In genomic region chr20:32971703-32972161, GRCh38 we compare ENCODE assay signal across 9 cellular contexts. TPM values are rescaled to one million over a fixed set of nuclear protein-coding genes. Genes with fewer than 3 reads are reported as not detected.
DNase-seq lines count a peak whose midpoint lies in the region; ATAC-seq and TF ChIP-seq lines count a peak whose summit lies in the region.
"Had no signal": no experiment of that assay in that cellular context is flagged by ENCODE, and none has a peak within 500 bp of the region (broad histone marks: within the 10 kb centered on the region; RNA-seq: fewer than 3 reads in every experiment).

No MANE protein-coding gene starts in this region.

- DNase-seq in GM12865 (ENCODE audit: low read depth), result peak; percentile 47
- peak; percentile 61 for DNase-seq in NCI-H2171 treated with DMSO at 0.1 percent for 48 hours (lab: John Stamatoyannopoulos, UW)
- DNase-seq in right cardiac atrium, result no peak
- no peak for DNase-seq in NK-92 (lab: John Stamatoyannopoulos, UW; ENCODE audit: unreplicated experiment)
- no peak for DNase-seq in HUDEP-2 (lab: John Stamatoyannopoulos, UW; ENCODE audit: unreplicated experiment in 76 of 76)
- DNase-seq in iPS-NIHi11 (ENCODE audit: low spot score), result no peak
- no peak for DNase-seq in activated T-helper 1 cell treated with anti-CD3 and anti-CD28 coated beads, Interleukin-12 subunit alpha, Interleukin-12 subunit beta, Interleukin-2, Interleukin-4 antibody, amounts not matched to agents 30 ng/mL and 10 ng/mL and 1 ng/mL, durations not matched to agents 14 hours and 24 hours and 36 hours (ENCODE audit: low spot score)

- H3K36me3 Mint-ChIP-seq in activated T-helper 1 cell treated with anti-CD3 and anti-CD28 coated beads, Interleukin-12 subunit alpha, Interleukin-12 subunit beta, Interleukin-2, Interleukin-4 antibody, amounts not matched to agents 30 ng/mL and 10 ng/mL and 1 ng/mL, durations not matched to agents 14 hours and 24 hours and 36 hours (ENCODE audit: low read depth), result peaks cover 5% of the 10 kb centered on the region

- no peaks in the 10 kb centered on the region for H3K27me3 ChIP-seq in right cardiac atrium (ENCODE audit: control insufficient read depth, insufficient read depth)

- H3K4me1 Mint-ChIP-seq in activated T-helper 1 cell treated with anti-CD3 and anti-CD28 coated beads, Interleukin-12 subunit alpha, Interleukin-12 subunit beta, Interleukin-2, Interleukin-4 antibody, amounts not matched to agents 30 ng/mL and 10 ng/mL and 1 ng/mL, durations not matched to agents 14 hours and 24 hours and 36 hours (ENCODE audit: low read depth), result peaks cover 47% of the 10 kb centered on the region

- peaks cover 5% of the 10 kb centered on the region for H3K4me1 ChIP-seq in right cardiac atrium (ENCODE audit: control insufficient read depth, insufficient read depth, low read length)

- H3K27ac ChIP-seq in right cardiac atrium (ENCODE audit: low read length), result peak overlapping the region; percentile 62

- TF ChIP-seq CTCF in GM12865 (IDR thresholded peaks at IDR 0.05; ENCODE audit: insufficient read depth, low read depth, low read length, missing control alignments), result no peak

- H3K4me3 ChIP-seq in GM12865 (ENCODE audit: low read depth, low read length), result peak overlapping the region; percentile 27
- H3K4me3 ChIP-seq in right cardiac atrium (ENCODE audit: low read length), result no peak overlapping the region

- H3K9me3 ChIP-seq in right cardiac atrium (ENCODE audit: control insufficient read depth, low read length), result no peaks in the 10 kb centered on the region

- intact Hi-C loops in right cardiac atrium (cut with DNase I), result no loop called here
- intact Hi-C loops in activated T-helper 1 cell treated with anti-CD3 and anti-CD28 coated beads, Interleukin-12 subunit alpha, Interleukin-12 subunit beta, Interleukin-2, Interleukin-4 antibody, amounts not matched to agents 30 ng/mL and 10 ng/mL and 1 ng/mL, durations not matched to agents 14 hours and 24 hours and 36 hours (cut with micrococcal nuclease), result loop anchor here (5.0 to 10.0 kb wide), 2 partner anchors 127 to 431 kb away; partner anchors contain the start of gene CDK5RAP1

- ATAC-seq in GM21723 (IDR thresholded peaks at IDR 0.05; ENCODE audit: unreplicated experiment) (peak; percentile 29), right cardiac atrium (peak in 1 of 2 donors; percentile 10)

- peaks cover 6% of the 10 kb centered on the region for H3K9me3 Mint-ChIP-seq in activated T-helper 1 cell treated with anti-CD3 and anti-CD28 coated beads, Interleukin-12 subunit alpha, Interleukin-12 subunit beta, Interleukin-2, Interleukin-4 antibody, amounts not matched to agents 30 ng/mL and 10 ng/mL and 1 ng/mL, durations not matched to agents 14 hours and 24 hours and 36 hours

- H3K27me3 Mint-ChIP-seq in activated T-helper 1 cell treated with anti-CD3 and anti-CD28 coated beads, Interleukin-12 subunit alpha, Interleukin-12 subunit beta, Interleukin-2, Interleukin-4 antibody, amounts not matched to agents 30 ng/mL and 10 ng/mL and 1 ng/mL, durations not matched to agents 14 hours and 24 hours and 36 hours (ENCODE audit: insufficient read depth), result no peaks in the 10 kb centered on the region

- H3K4me3 Mint-ChIP-seq in activated T-helper 1 cell treated with anti-CD3 and anti-CD28 coated beads, Interleukin-12 subunit alpha, Interleukin-12 subunit beta, Interleukin-2, Interleukin-4 antibody, amounts not matched to agents 30 ng/mL and 10 ng/mL and 1 ng/mL, durations not matched to agents 14 hours and 24 hours and 36 hours, result no peak overlapping the region

- H3K27ac Mint-ChIP-seq in activated T-helper 1 cell treated with anti-CD3 and anti-CD28 coated beads, Interleukin-12 subunit alpha, Interleukin-12 subunit beta, Interleukin-2, Interleukin-4 antibody, amounts not matched to agents 30 ng/mL and 10 ng/mL and 1 ng/mL, durations not matched to agents 14 hours and 24 hours and 36 hours, result no peak overlapping the region

- 35% methylated on average over 6 of the region's 6 CpGs for WGBS in right cardiac atrium

RNA-seq across cellular contexts. Expression of gene SUN5, which starts 32.5 kb away (rescaled TPM):
- total RNA-seq in right cardiac atrium, result not detected
- polyA plus RNA-seq in right cardiac atrium, result not detected
- not detected in 2 replicates for total RNA-seq in activated T-helper 1 cell treated with anti-CD3 and anti-CD28 coated beads, Interleukin-12 subunit alpha, Interleukin-12 subunit beta, Interleukin-2, Interleukin-4 antibody, amounts not matched to agents 30 ng/mL and 10 ng/mL and 1 ng/mL, durations not matched to agents 14 hours and 24 hours and 36 hours
- total RNA-seq: bronchial epithelial cell had no signal

RNA-seq across cellular contexts. Expression of gene BPIFB2, which starts 35.8 kb away (rescaled TPM):
- total RNA-seq in right cardiac atrium, result not detected
- not detected for polyA plus RNA-seq in right cardiac atrium
- total RNA-seq in activated T-helper 1 cell treated with anti-CD3 and anti-CD28 coated beads, Interleukin-12 subunit alpha, Interleukin-12 subunit beta, Interleukin-2, Interleukin-4 antibody, amounts not matched to agents 30 ng/mL and 10 ng/mL and 1 ng/mL, durations not matched to agents 14 hours and 24 hours and 36 hours, result not detected in 2 replicates
- total RNA-seq: bronchial epithelial cell had no signal

RNA-seq across cellular contexts. Expression of gene BPIFB6, which starts 59.7 kb away (rescaled TPM):
- total RNA-seq in right cardiac atrium, result not detected
- not detected for polyA plus RNA-seq in right cardiac atrium
- total RNA-seq in activated T-helper 1 cell treated with anti-CD3 and anti-CD28 coated beads, Interleukin-12 subunit alpha, Interleukin-12 subunit beta, Interleukin-2, Interleukin-4 antibody, amounts not matched to agents 30 ng/mL and 10 ng/mL and 1 ng/mL, durations not matched to agents 14 hours and 24 hours and 36 hours, result not detected in 2 replicates
- total RNA-seq: bronchial epithelial cell had no signal

Comparison
In these comparisons a context has a peak if more than half of its experiments do, and no peak if none do; other contexts are left out.
1. DNase-seq: peak in GM12865 (single experiment) and NCI-H2171 treated with DMSO at 0.1 percent for 48 hours (single experiment); none in right cardiac atrium (0 of 3), NK-92 (single experiment), HUDEP-2 (0 of 76), iPS-NIHi11 (single experiment) and activated T-helper 1 cell treated with anti-CD3 and anti-CD28 coated beads, Interleukin-12 subunit alpha, Interleukin-12 subunit beta, Interleukin-2, Interleukin-4 antibody, amounts not matched to agents 30 ng/mL and 10 ng/mL and 1 ng/mL, durations not matched to agents 14 hours and 24 hours and 36 hours (single experiment).